In genomic region chr16:56005958-56006357, GRCh38 we compare ENCODE assay signal across 32 cellular contexts.
"Had no signal": no experiment of that assay in that cellular context is flagged by ENCODE, and none has a peak within 500 bp of the region (broad histone marks: within the 10 kb centered on the region; RNA-seq: fewer than 3 reads in every experiment).

No MANE protein-coding gene starts in this region.

- H3K36me3 ChIP-seq: adrenal gland, breast epithelium, Peyer's patch, SJSA1 had no signal

- H3K4me3 Mint-ChIP-seq: activated CD4-positive, alpha-beta T cell treated with anti-CD3 and anti-CD28 coated beads for 36 hours; activated CD4-positive, alpha-beta T cell treated with anti-CD3 and anti-CD28 coated beads, Interleukin-2, amount 10 ng/mL, durations not matched to agents 7 days and 5 days; activated CD8-positive, alpha-beta T cell treated with anti-CD3 and anti-CD28 coated beads, Interleukin-2, amount 10 ng/mL, durations not matched to agents 7 days and 5 days; activated naive CD4-positive, alpha-beta T cell treated with anti-CD3 and anti-CD28 coated beads for 36 hours; activated T-cell treated with anti-CD3 and anti-CD28 coated beads, Interleukin-2, amount 50 U/mL, for 4 hours; activated T-helper 1 cell treated with anti-CD3 and anti-CD28 coated beads, Interleukin-12 subunit alpha, Interleukin-12 subunit beta, Interleukin-2, Interleukin-4 antibody, amounts not matched to agents 30 ng/mL and 10 ng/mL and 1 ng/mL, durations not matched to agents 14 hours and 24 hours and 36 hours; T-helper 1 cell treated with Interleukin-12 subunit alpha and Interleukin-12 subunit beta and Interleukin-4 antibody, amounts not matched to agents 30 μg/mL and 1 μg/mL, for 36 hours; T-helper 2 cell treated with Interferon-gamma antibody and Interleukin-4, amounts not matched to agents 5 μg/mL and 100 μg/mL, for 36 hours had no signal

- H3K36me3 Mint-ChIP-seq: activated naive CD4-positive, alpha-beta T cell treated with anti-CD3 and anti-CD28 coated beads, Interleukin-2, amount 50 U/mL, for 72 hours had no signal

- H3K9me3 ChIP-seq: adrenal gland, body of pancreas, breast epithelium, Peyer's patch, SJSA1, SK-N-SH had no signal

- H3K4me1 Mint-ChIP-seq: activated CD4-positive, alpha-beta T cell treated with anti-CD3 and anti-CD28 coated beads for 36 hours; activated CD4-positive, alpha-beta T cell treated with anti-CD3 and anti-CD28 coated beads, Interleukin-2, amount 10 ng/mL, durations not matched to agents 7 days and 5 days had no signal

- DNase-seq: activated CD4-positive, alpha-beta T cell treated with anti-CD3 and anti-CD28 coated beads for 36 hours; activated CD4-positive, alpha-beta T cell treated with anti-CD3 and anti-CD28 coated beads, Interleukin-2, amount 10 ng/mL, durations not matched to agents 7 days and 5 days; activated CD4-positive, alpha-beta T cell treated with anti-CD3 and anti-CD28 coated beads, Interleukin-2, amount 50 U/mL, for 48 hours; activated CD8-positive, alpha-beta T cell treated with anti-CD3 and anti-CD28 coated beads, Interleukin-2, amount 10 ng/mL, durations not matched to agents 7 days and 5 days; activated gamma-delta T cell treated with Interleukin-2 at 50 U/mL for 16 hours; activated naive CD4-positive, alpha-beta T cell treated with anti-CD3 and anti-CD28 coated beads for 36 hours; activated T-cell treated with anti-CD3 and anti-CD28 coated beads for 4 hours; activated T-cell treated with anti-CD3 and anti-CD28 coated beads, Interleukin-2, amount 50 U/mL, for 4 hours; adrenal gland; body of pancreas; Karpas-422; KBM-7; NCI-H1105; NCI-H1436; NCI-H1694; NCI-H1930; NCI-H2081 treated with DMSO at 0.1 percent for 48 hours; NCI-H2171; NCI-H345; NCI-H524 treated with DMSO at 0.1 percent for 48 hours; PC-3; Peyer's patch; RPMI8226; SHP77 treated with DMSO at 0.1 percent for 48 hours; SK-N-SH had no signal

- H3K9ac ChIP-seq: SK-N-SH had no signal

- ATAC-seq: activated CD4-positive, alpha-beta T cell treated with anti-CD3 and anti-CD28 coated beads for 36 hours; activated CD4-positive, CD25-positive, alpha-beta regulatory T cell treated with anti-CD3 and anti-CD28 coated beads, Interleukin-2, amount 50 U/mL, for 24 hours; activated CD8-positive, alpha-beta T cell treated with anti-CD3 and anti-CD28 coated beads, Interleukin-2, amount 10 ng/mL, durations not matched to agents 7 days and 5 days; activated naive CD4-positive, alpha-beta T cell treated with anti-CD3 and anti-CD28 coated beads, Interleukin-2, amount 50 U/mL, for 72 hours; activated T-cell treated with anti-CD3 and anti-CD28 coated beads, Interleukin-2, amount 50 U/mL, for 4 hours; body of pancreas; PC-3 had no signal

- H3K27ac ChIP-seq: adrenal gland, body of pancreas, breast epithelium, Peyer's patch, SJSA1 had no signal

- H3K27me3 ChIP-seq: adrenal gland, body of pancreas, breast epithelium, Peyer's patch, SJSA1 had no signal

- H3K27ac Mint-ChIP-seq: activated CD4-positive, alpha-beta T cell treated with anti-CD3 and anti-CD28 coated beads for 36 hours; activated CD4-positive, alpha-beta T cell treated with anti-CD3 and anti-CD28 coated beads, Interleukin-2, amount 10 ng/mL, durations not matched to agents 7 days and 5 days; activated CD8-positive, alpha-beta T cell treated with anti-CD3 and anti-CD28 coated beads, Interleukin-2, amount 10 ng/mL, durations not matched to agents 7 days and 5 days; activated naive CD4-positive, alpha-beta T cell treated with anti-CD3 and anti-CD28 coated beads for 36 hours; activated naive CD4-positive, alpha-beta T cell treated with anti-CD3 and anti-CD28 coated beads, Interleukin-2, amount 50 U/mL, for 72 hours; activated T-helper 1 cell treated with anti-CD3 and anti-CD28 coated beads, Interleukin-12 subunit alpha, Interleukin-12 subunit beta, Interleukin-2, Interleukin-4 antibody, amounts not matched to agents 30 ng/mL and 10 ng/mL and 1 ng/mL, durations not matched to agents 14 hours and 24 hours and 36 hours; T-helper 1 cell treated with Interleukin-12 subunit alpha and Interleukin-12 subunit beta and Interleukin-4 antibody, amounts not matched to agents 30 μg/mL and 1 μg/mL, for 36 hours; T-helper 2 cell treated with Interferon-gamma antibody and Interleukin-4, amounts not matched to agents 5 μg/mL and 100 μg/mL, for 36 hours had no signal

- H3K4me3 ChIP-seq: adrenal gland, body of pancreas, breast epithelium, Peyer's patch, SJSA1 had no signal

- H3K9me3 Mint-ChIP-seq: activated CD4-positive, alpha-beta T cell treated with anti-CD3 and anti-CD28 coated beads, Interleukin-2, amount 10 ng/mL, durations not matched to agents 7 days and 5 days; activated naive CD4-positive, alpha-beta T cell treated with anti-CD3 and anti-CD28 coated beads for 36 hours; activated T-cell treated with anti-CD3 and anti-CD28 coated beads, Interleukin-2, amount 50 U/mL, for 4 hours; activated T-helper 1 cell treated with anti-CD3 and anti-CD28 coated beads, Interleukin-12 subunit alpha, Interleukin-12 subunit beta, Interleukin-2, Interleukin-4 antibody, amounts not matched to agents 30 ng/mL and 10 ng/mL and 1 ng/mL, durations not matched to agents 14 hours and 24 hours and 36 hours; T-helper 1 cell treated with Interleukin-12 subunit alpha and Interleukin-12 subunit beta and Interleukin-4 antibody, amounts not matched to agents 30 μg/mL and 1 μg/mL, for 36 hours; T-helper 2 cell treated with Interferon-gamma antibody and Interleukin-4, amounts not matched to agents 5 μg/mL and 100 μg/mL, for 36 hours had no signal

- H3K4me1 ChIP-seq: adrenal gland, body of pancreas, breast epithelium, Peyer's patch, SJSA1 had no signal

- H3K9me2 ChIP-seq: SK-N-SH had no signal

- H3K4me2 ChIP-seq: SK-N-SH had no signal
